ENCODE assay signal across 7 cellular contexts in the genomic region with DNA sequence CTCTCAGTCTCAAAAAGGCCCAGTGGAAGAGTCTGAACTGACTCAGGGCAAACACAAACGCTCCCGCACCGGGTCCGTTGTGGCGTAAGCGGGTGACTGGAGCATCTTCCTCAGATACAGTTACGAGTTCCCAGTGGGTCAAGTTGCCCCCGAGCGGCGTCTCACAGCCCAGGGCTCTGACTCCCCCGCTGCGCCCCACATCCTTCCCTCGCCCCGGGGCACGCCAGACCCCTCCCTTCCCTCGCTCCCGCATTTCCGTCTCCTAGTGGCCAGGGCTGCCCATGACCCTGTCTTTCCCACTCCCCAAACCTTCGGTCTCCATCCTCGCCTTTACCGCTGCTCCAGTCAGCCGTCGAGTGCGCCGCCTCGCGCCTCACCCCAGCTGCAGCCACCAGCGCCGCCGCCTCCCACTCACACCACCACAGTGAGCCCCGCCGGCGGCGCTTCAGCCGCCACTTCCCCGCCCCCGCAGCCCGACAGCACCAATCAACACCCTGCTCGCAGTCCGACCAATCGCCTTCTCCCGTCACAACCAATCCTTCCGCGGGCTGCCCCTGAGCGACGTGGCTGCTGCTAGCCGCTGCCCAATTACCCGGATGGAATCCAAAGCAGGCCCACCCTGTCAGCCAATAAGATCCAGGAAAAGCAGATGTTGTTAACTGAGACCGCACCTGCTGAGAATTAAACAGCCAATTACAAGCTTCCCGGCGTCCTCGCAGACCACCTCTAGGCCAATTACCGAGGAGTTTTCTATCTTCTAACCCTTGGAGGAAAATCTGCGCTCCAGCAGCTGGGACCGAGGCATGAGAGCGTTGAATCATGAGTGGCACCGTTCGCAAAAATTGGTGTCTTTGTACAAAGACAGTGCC. TPM values are rescaled to one million over a fixed set of nuclear protein-coding genes. Genes with fewer than 3 reads are reported as not detected.
DNase-seq lines count a peak whose midpoint lies in the region; ATAC-seq and TF ChIP-seq lines count a peak whose summit lies in the region.

Gene TDRKH, minus strand, starts transcription at position 430 of the 869 bp plus-strand sequence. CDS start 7,478 bp downstream, outside the sequence.

- H3K4me2 ChIP-seq in hepatocyte: peak within 1 kb of the TSS; percentile 85

- H4K20me1 ChIP-seq in hepatocyte (ENCODE audit: insufficient read depth, poor library complexity, severe bottlenecking): no peaks in the 10 kb centered on the region

- under 1% methylated on average over 43 of the region's 58 CpGs for WGBS in hepatocyte (ENCODE audit: low lambda C conversion rate, missing lambda C conversion rate)

- DNase-seq in NCI-H187 treated with DMSO at 0.1 percent for 48 hours (lab: John Stamatoyannopoulos, UW): peak; percentile 100
- DNase-seq in T-helper 22 cell (ENCODE audit: low read depth): peak; percentile 99
- peak; percentile 99 for DNase-seq in astrocyte of the cerebellum (ENCODE audit: low read depth)
- DNase-seq in hepatocyte (ENCODE audit: low spot score): peak; percentile 99
- peak; percentile 99 for DNase-seq in renal cortical epithelial cell (ENCODE audit: low read depth)

- peak within 1 kb of the TSS; percentile 67 for H2AFZ ChIP-seq in hepatocyte

- no peaks in the 10 kb centered on the region for H3K9me3 ChIP-seq in hepatocyte (ENCODE audit: low read depth)

- H3K4me1 ChIP-seq in hepatocyte (ENCODE audit: insufficient read depth): no peaks in the 10 kb centered on the region

- ATAC-seq in GM18502 (IDR thresholded peaks at IDR 0.05; ENCODE audit: poor library complexity, unreplicated experiment) (peak; percentile 92), HG02970 (IDR thresholded peaks at IDR 0.05; ENCODE audit: low FRiP score, unreplicated experiment) (peak; percentile 98)

- peak within 1 kb of the TSS; percentile 0 for H3K27ac ChIP-seq in hepatocyte

- H3K9me2 ChIP-seq in hepatocyte (replicated peaks; ENCODE audit: insufficient read depth): no peaks in the 10 kb centered on the region

- peak within 1 kb of the TSS; percentile 74 for H3K4me3 ChIP-seq in astrocyte of the cerebellum (ENCODE audit: low read depth, low read length)
- peak within 1 kb of the TSS; percentile 12 for H3K4me3 ChIP-seq in hepatocyte

- H3K27me3 ChIP-seq in hepatocyte: peaks cover under 1% of the 10 kb centered on the region

- TF ChIP-seq CTCF in astrocyte of the cerebellum (IDR thresholded peaks at IDR 0.05; ENCODE audit: low read depth, low read length, missing control alignments): peak; percentile 10
- TF ChIP-seq CTCF in hepatocyte (IDR thresholded peaks at IDR 0.05; ENCODE audit: poor library complexity): no peak

- in situ Hi-C loops in astrocyte of the cerebellum (cut with HindIII; ENCODE audit: low sequenced_read_pairs): no loop called here

- H3K36me3 ChIP-seq in hepatocyte (replicated peaks; ENCODE audit: insufficient read depth, low read depth): no peaks in the 10 kb centered on the region

- no peaks in the 10 kb centered on the region for H3K79me2 ChIP-seq in hepatocyte

RNA-seq across cellular contexts. Expression of gene TDRKH, which starts in this region (rescaled TPM):
- total RNA-seq in hepatocyte: 3.4 and 3.8 TPM in 2 replicates
- polyA plus RNA-seq in hepatocyte: 1.6 and 1.8 TPM in 2 replicates
- total RNA-seq in renal cortical epithelial cell: 9.7 and 10.9 TPM in 2 replicates

Comparison
In these comparisons a context has a peak if more than half of its experiments do, and no peak if none do; other contexts are left out.
1. Peak in every context shown above with its lines: DNase-seq, ATAC-seq, H3K4me3 ChIP-seq and H3K27ac ChIP-seq.